9 cellular contexts compared by ENCODE assay signal in the genomic region with DNA sequence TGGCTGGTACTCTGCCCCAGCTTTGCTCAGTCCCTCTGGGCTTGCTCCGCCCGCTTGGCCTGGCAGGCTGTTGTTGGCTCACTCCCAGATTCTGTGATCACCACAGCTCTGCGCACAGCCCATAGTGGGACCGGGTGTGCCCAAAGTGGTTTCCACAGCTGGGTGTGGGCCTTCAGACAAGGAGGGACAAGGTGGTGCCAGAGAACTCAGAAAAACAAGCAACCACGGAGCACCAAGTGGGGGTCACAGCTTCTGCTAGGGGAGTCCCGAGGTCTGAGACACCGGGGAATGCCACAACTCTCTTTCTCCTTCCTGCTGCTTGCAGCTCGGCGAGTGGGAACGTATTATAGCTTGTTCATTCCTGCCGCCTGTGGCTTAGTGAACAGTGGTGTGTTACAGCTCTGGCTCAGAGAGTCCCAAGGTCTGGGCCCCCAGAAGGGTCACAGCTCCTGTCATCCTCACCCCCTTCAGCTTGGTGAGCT. TPM values are rescaled to one million over a fixed set of nuclear protein-coding genes. Genes with fewer than 3 reads are reported as not detected.
DNase-seq lines count a peak whose midpoint lies in the region; ATAC-seq and TF ChIP-seq lines count a peak whose summit lies in the region.
"Had no signal": no experiment of that assay in that cellular context is flagged by ENCODE, and none has a peak within 500 bp of the region (broad histone marks: within the 10 kb centered on the region; RNA-seq: fewer than 3 reads in every experiment).

No MANE protein-coding gene starts in this region.

- H3K27me3 Mint-ChIP-seq in effector memory CD8-positive, alpha-beta T cell, result peaks cover 0 to 6% of the 10 kb centered on the region in 2 donors
- H3K27me3 Mint-ChIP-seq: activated CD4-positive, alpha-beta T cell treated with anti-CD3 and anti-CD28 coated beads, Interleukin-2, amount 10 ng/mL, durations not matched to agents 7 days and 5 days had no signal

- no peaks in the 10 kb centered on the region for H3K36me3 Mint-ChIP-seq in effector memory CD8-positive, alpha-beta T cell (ENCODE audit: insufficient read depth)

- no peak overlapping the region for H3K4me3 Mint-ChIP-seq in effector memory CD8-positive, alpha-beta T cell
- H3K4me3 Mint-ChIP-seq: activated CD4-positive, alpha-beta T cell treated with anti-CD3 and anti-CD28 coated beads, Interleukin-2, amount 10 ng/mL, durations not matched to agents 7 days and 5 days had no signal

- peaks cover 0 to 7% of the 10 kb centered on the region in 2 donors for H3K4me1 Mint-ChIP-seq in effector memory CD8-positive, alpha-beta T cell (ENCODE audit: low read depth in 2 of 2)
- H3K4me1 Mint-ChIP-seq: activated CD4-positive, alpha-beta T cell treated with anti-CD3 and anti-CD28 coated beads, Interleukin-2, amount 10 ng/mL, durations not matched to agents 7 days and 5 days had no signal

- H3K9me3 Mint-ChIP-seq in effector memory CD8-positive, alpha-beta T cell, result no peaks in the 10 kb centered on the region
- H3K9me3 Mint-ChIP-seq: activated CD4-positive, alpha-beta T cell treated with anti-CD3 and anti-CD28 coated beads, Interleukin-2, amount 10 ng/mL, durations not matched to agents 7 days and 5 days had no signal

- no peak for DNase-seq in effector memory CD8-positive, alpha-beta T cell
- peak; percentile 3 for DNase-seq in occipital lobe (lab: John Stamatoyannopoulos, UW)
- no peak for DNase-seq in NCI-H2107 (lab: John Stamatoyannopoulos, UW)
- DNase-seq in hepatic stellate cell (ENCODE audit: low spot score), result no peak
- no peak for DNase-seq in NCI-H2227 treated with DMSO at 0.1 percent for 48 hours (lab: John Stamatoyannopoulos, UW)
- DNase-seq in GM20000 (ENCODE audit: low spot score), result no peak
- DNase-seq: activated CD4-positive, alpha-beta T cell treated with anti-CD3 and anti-CD28 coated beads, Interleukin-2, amount 10 ng/mL, durations not matched to agents 7 days and 5 days had no signal

- TF ChIP-seq CTCF in GM20000 (IDR thresholded peaks at IDR 0.05; ENCODE audit: extremely low read depth, missing control alignments), result no peak

- peak; percentile 42 for ATAC-seq in GM18502 (IDR thresholded peaks at IDR 0.05; ENCODE audit: poor library complexity, unreplicated experiment)
- peak; percentile 34 for ATAC-seq in HG03060 (IDR thresholded peaks at IDR 0.05; ENCODE audit: low read depth, unreplicated experiment)
- ATAC-seq in effector memory CD8-positive, alpha-beta T cell (replicated peaks), result peak; percentile 55

- no peak overlapping the region for H3K27ac Mint-ChIP-seq in effector memory CD8-positive, alpha-beta T cell
- H3K27ac Mint-ChIP-seq: activated CD4-positive, alpha-beta T cell treated with anti-CD3 and anti-CD28 coated beads, Interleukin-2, amount 10 ng/mL, durations not matched to agents 7 days and 5 days had no signal

RNA-seq across cellular contexts. Expression of a gene that starts 9.1 kb away (rescaled TPM):
- total RNA-seq in occipital lobe, result 0.16 TPM
- total RNA-seq: activated CD4-positive, alpha-beta T cell treated with anti-CD3 and anti-CD28 coated beads, Interleukin-2, amount 10 ng/mL, durations not matched to agents 7 days and 5 days had no signal
